Comparison of ENCODE assay signal across 8 cellular contexts in the genomic region with DNA sequence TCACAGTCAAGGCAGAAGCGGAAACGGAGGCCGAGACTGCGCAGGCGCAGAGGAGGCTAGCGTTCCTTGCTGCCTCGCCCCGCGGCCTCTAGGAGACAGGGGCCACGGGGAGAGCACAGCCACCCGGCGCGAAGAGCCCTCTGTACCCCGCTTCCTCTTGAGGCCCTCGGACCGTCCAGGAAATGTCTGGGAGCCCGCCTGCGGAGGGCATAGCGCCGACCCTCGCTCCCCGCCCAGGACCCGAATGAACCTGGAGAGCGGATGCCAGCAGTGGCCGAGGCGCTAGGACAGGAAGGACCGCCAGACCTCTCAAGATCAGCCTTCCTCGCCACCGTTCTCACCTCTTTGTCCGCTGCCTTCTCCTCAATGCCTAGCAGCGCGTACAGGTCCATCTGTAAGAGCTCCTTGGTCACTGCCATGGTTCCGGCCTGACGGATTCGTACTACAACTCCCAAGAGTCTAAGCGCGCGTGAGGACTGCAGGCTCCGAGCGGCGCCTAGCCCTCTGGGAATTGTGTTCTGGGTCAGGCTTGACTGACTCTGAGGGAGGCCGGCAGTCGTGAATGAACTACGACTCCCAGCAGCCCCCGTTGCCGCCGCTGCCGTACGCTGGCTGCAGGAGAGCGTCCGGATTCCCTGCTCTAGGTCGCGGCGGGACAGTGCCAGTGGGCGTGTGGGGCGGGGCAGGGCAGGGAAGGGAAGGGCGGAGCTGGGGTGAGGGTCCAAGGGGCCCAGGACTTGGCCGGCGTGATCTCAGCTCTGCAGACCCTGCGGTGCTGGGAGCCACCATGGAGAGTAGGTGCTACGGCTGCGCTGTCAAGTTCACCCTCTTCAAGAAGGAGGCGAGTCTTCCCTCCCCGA. TPM values are rescaled to one million over a fixed set of nuclear protein-coding genes. Genes with fewer than 3 reads are reported as not detected.
DNase-seq lines count a peak whose midpoint lies in the region; ATAC-seq and TF ChIP-seq lines count a peak whose summit lies in the region.

TSS of gene DNAJC17 (minus strand) at position 446 of the 860 bp plus-strand sequence. CDS start at position 419, 27 bp downstream.
A gene with protein sequence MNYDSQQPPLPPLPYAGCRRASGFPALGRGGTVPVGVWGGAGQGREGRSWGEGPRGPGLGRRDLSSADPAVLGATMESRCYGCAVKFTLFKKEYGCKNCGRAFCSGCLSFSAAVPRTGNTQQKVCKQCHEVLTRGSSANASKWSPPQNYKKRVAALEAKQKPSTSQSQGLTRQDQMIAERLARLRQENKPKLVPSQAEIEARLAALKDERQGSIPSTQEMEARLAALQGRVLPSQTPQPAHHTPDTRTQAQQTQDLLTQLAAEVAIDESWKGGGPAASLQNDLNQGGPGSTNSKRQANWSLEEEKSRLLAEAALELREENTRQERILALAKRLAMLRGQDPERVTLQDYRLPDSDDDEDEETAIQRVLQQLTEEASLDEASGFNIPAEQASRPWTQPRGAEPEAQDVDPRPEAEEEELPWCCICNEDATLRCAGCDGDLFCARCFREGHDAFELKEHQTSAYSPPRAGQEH (plus strand): TSS at position 62 of the 860 bp plus-strand sequence. CDS start 501 bp downstream, at position 563.

- peaks cover 22% of the 10 kb centered on the region for H3K4me1 Mint-ChIP-seq in WTC11

- no peaks in the 10 kb centered on the region; the same call in none of the 2 replicates for H3K36me3 Mint-ChIP-seq in WTC11

- CTCF ChIA-PET in WTC11 (lab: Charles Lee) = interaction anchor here (0.6 to 3.3 kb wide), 17 partner anchors 15 to 1256 kb away, joined by 3 to 33 read pairs (median 5); partner anchors contain the start of genes GCHFR, PPP1R14D, RHOV and VPS18

- peak within 1 kb of the TSS; percentile 79 to 99 for H3K4me3 ChIP-seq in cardiac fibroblast (replicated peaks in 1 of 2; ENCODE audit: low read depth in 2 of 2, low read length in 2 of 2)

- DNase-seq in AG08396 (ENCODE audit: low spot score) = peak; percentile 91
- DNase-seq in NCI-H226 = peak; percentile 91
- peak; percentile 97 for DNase-seq in WTC11 (ENCODE audit: low spot score)
- peak; percentile 99 for DNase-seq in cardiac fibroblast (ENCODE audit: low read depth in 2 of 2)
- DNase-seq in iPS-NIHi7 (ENCODE audit: extremely low spot score) = peak; percentile 94
- DNase-seq in smooth muscle cell of the brain vasculature (ENCODE audit: low read depth, low spot score) = peak; percentile 98

- TF ChIP-seq CTCF in WTC11 (IDR thresholded peaks at IDR 0.05) (no peak), cardiac fibroblast (IDR thresholded peaks at IDR 0.05; ENCODE audit: low read depth, low read length) (no peak)

- H3K27ac Mint-ChIP-seq in WTC11 = peak within 1 kb of the TSS; percentile 97

- ATAC-seq in GM18909 (IDR thresholded peaks at IDR 0.05; ENCODE audit: poor library complexity, unreplicated experiment) = peak; percentile 93
- ATAC-seq in HG03175 (IDR thresholded peaks at IDR 0.05; ENCODE audit: unreplicated experiment) = peak; percentile 95
- peak; percentile 99 for ATAC-seq in WTC11

- POLR2A ChIA-PET in WTC11 (lab: Charles Lee) = interaction anchor here (0.5 to 1.8 kb wide), 4 partner anchors 37 to 113 kb away, joined by 3 to 10 read pairs (median 3); partner anchors contain the start of gene SPINT1

- no peaks in the 10 kb centered on the region for H3K27me3 Mint-ChIP-seq in WTC11 (ENCODE audit: low read depth)

- peak within 1 kb of the TSS; percentile 98 for H3K4me3 Mint-ChIP-seq in WTC11

- no peaks in the 10 kb centered on the region for H3K9me3 Mint-ChIP-seq in WTC11

TF ChIP-seq in WTC11, 78 proteins besides CTCF, POLR2A, EP300 and RAD21 (continues in another document):
- TF ChIP-seq ZBTB43 (CRISPR knock-in tag; IDR thresholded peaks at IDR 0.05) = 0 out of 2 replicates have a peak, but pooled peaks have one; percentile 55
- no peak for TF ChIP-seq RELA (CRISPR knock-in tag; IDR thresholded peaks at IDR 0.05; ENCODE audit: borderline replicate concordance)
- 0 out of 2 replicates have a peak, but pooled peaks have one; percentile 27 for TF ChIP-seq KAT7 (CRISPR knock-in tag; IDR thresholded peaks at IDR 0.05; ENCODE audit: borderline replicate concordance)
- no peak; the same call in 1 of the 2 replicates for TF ChIP-seq USF1 (CRISPR knock-in tag; IDR thresholded peaks at IDR 0.05)
- TF ChIP-seq ZNF232 (CRISPR knock-in tag; IDR thresholded peaks at IDR 0.05) = peak; percentile 88; the same call in 1 of the 2 replicates
- no peak for TF ChIP-seq ZNF138 (CRISPR knock-in tag; conservative IDR thresholded peaks at IDR 0.05)
- peak; percentile 91 for TF ChIP-seq SP1 (CRISPR knock-in tag; conservative IDR thresholded peaks at IDR 0.05)
- TF ChIP-seq, protein P1, sequence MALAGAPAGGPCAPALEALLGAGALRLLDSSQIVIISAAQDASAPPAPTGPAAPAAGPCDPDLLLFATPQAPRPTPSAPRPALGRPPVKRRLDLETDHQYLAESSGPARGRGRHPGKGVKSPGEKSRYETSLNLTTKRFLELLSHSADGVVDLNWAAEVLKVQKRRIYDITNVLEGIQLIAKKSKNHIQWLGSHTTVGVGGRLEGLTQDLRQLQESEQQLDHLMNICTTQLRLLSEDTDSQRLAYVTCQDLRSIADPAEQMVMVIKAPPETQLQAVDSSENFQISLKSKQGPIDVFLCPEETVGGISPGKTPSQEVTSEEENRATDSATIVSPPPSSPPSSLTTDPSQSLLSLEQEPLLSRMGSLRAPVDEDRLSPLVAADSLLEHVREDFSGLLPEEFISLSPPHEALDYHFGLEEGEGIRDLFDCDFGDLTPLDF (CRISPR knock-in tag; IDR thresholded peaks at IDR 0.05) = no peak
- no peak for TF ChIP-seq NFYB (CRISPR knock-in tag; conservative IDR thresholded peaks at IDR 0.05; ENCODE audit: low read depth)
- TF ChIP-seq, protein P2, sequence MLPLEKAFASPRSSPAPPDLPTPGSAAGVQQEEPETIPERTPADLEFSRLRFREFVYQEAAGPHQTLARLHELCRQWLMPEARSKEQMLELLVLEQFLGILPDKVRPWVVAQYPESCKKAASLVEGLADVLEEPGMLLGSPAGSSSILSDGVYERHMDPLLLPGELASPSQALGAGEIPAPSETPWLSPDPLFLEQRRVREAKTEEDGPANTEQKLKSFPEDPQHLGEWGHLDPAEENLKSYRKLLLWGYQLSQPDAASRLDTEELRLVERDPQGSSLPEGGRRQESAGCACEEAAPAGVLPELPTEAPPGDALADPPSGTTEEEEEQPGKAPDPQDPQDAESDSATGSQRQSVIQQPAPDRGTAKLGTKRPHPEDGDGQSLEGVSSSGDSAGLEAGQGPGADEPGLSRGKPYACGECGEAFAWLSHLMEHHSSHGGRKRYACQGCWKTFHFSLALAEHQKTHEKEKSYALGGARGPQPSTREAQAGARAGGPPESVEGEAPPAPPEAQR (CRISPR knock-in tag; IDR thresholded peaks at IDR 0.05) = no peak
- TF ChIP-seq NFATC4 (CRISPR knock-in tag; IDR thresholded peaks at IDR 0.05) = no peak
- TF ChIP-seq SMAD4 (CRISPR knock-in tag; IDR thresholded peaks at IDR 0.05) = no peak
- no peak for TF ChIP-seq RORB (CRISPR knock-in tag; IDR thresholded peaks at IDR 0.05)
- TF ChIP-seq, protein P3, sequence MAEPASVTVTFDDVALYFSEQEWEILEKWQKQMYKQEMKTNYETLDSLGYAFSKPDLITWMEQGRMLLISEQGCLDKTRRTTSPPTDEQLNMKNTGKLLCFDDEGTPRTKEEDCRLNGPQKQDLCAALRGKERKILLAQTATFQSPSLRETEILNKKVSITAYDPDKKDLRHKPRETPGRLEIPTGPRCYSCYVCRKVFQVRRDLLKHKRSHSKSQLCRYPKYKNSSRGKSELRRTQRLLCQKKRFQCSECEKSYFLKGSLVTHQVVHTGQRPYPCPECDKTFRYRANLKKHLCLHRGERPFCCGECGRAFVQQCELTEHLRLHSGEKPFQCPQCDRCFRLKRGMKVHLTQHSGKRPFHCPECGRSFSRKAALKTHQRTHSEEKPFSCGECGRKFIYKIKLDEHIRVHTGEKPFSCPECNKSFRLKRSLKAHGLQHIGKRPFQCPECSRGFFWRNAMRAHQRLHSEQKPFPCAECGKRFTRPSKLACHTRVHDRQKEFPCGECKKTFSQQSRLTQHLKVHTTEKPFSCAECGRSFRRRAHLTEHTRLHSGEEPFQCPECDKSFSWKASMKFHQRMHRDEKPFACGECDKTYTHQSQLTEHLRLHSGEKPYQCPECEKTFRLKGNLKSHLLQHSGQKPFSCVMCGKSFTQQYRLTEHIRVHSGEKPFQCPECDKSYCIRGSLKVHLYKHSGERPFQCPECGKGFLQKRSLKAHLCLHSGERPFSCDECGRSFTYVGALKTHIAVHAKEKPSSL (CRISPR knock-in tag; conservative IDR thresholded peaks at IDR 0.05) = no peak
- peak; percentile 54; the same call in 1 of the 2 replicates for TF ChIP-seq ZBTB21 (CRISPR knock-in tag; IDR thresholded peaks at IDR 0.05; ENCODE audit: borderline replicate concordance)
- TF ChIP-seq SOX15 (CRISPR knock-in tag; IDR thresholded peaks at IDR 0.05) = no peak
- no peak for TF ChIP-seq ZNF219 (CRISPR knock-in tag; IDR thresholded peaks at IDR 0.05; ENCODE audit: borderline replicate concordance)

RNA-seq across cellular contexts. Expression of gene DNAJC17, which starts in this region (rescaled TPM):
- 49.8 to 53.0 TPM (median 50.2 TPM) in 3 replicates for total RNA-seq in WTC11 (2021)

RNA-seq across cellular contexts. Expression of the second gene that starts in this region (rescaled TPM):
- total RNA-seq in WTC11 (2021) = 17.3 to 18.9 TPM (median 17.6 TPM) in 3 replicates

Comparison
In these comparisons a context has a peak if more than half of its experiments do, and no peak if none do; other contexts are left out.
1. Peak in every context shown above with its lines: DNase-seq, ATAC-seq and H3K4me3 ChIP-seq.